In genomic region chr4:39526810-39527295, GRCh38 we compare ENCODE assay signal across 8 cellular contexts.
A peak's percentile ranks its signal among the peaks of the same experiment; 100 is the strongest.
DNase-seq lines count a peak whose midpoint lies in the region; ATAC-seq and TF ChIP-seq lines count a peak whose summit lies in the region.

No MANE protein-coding gene starts in this region.

- TF ChIP-seq CTCF in KMS-11 (conservative IDR thresholded peaks at IDR 0.05; ENCODE audit: low read depth, low read length): no peak

- ATAC-seq in HG03097 (IDR thresholded peaks at IDR 0.05; ENCODE audit: low FRiP score, unreplicated experiment): no peak

- DNase-seq in activated CD4-positive, alpha-beta T cell treated with anti-CD3 and anti-CD28 coated beads for 48 hours: peak; percentile 51
- no peak for DNase-seq in activated CD4-positive, alpha-beta T cell treated with anti-CD3 and anti-CD28 coated beads, Interleukin-2, amount 50 U/mL, for 4 hours
- peak; percentile 25 for DNase-seq in activated naive CD4-positive, alpha-beta T cell treated with anti-CD3 and anti-CD28 coated beads, Interleukin-2, amount 50 U/mL, for 16 hours
- DNase-seq in stimulated activated CD4-positive, alpha-beta T cell treated with anti-CD3 and anti-CD28 coated beads, Interleukin-4, amount 100 ng/mL, for 1 hour: peak; percentile 20
- no peak for DNase-seq in NCI-H524 treated with DMSO at 0.1 percent for 48 hours (lab: John Stamatoyannopoulos, UW)

- peak overlapping the region; percentile 74 for H3K9ac ChIP-seq in KMS-11

- peaks cover 4% of the 10 kb centered on the region for H3K4me1 ChIP-seq in KMS-11 (ENCODE audit: low read depth, poor library complexity, severe bottlenecking)

- 0 out of 2 replicates have a peak, but pooled peaks cover 5% of the 10 kb centered on the region for H3K79me2 ChIP-seq in KMS-11 (ENCODE audit: insufficient read depth, low read depth)

- H3K27ac ChIP-seq in KMS-11: no peak overlapping the region; the same call in 1 of the 2 replicates

- no peaks in the 10 kb centered on the region for H3K27me3 ChIP-seq in KMS-11 (ENCODE audit: insufficient read depth, low read depth)

- no peaks in the 10 kb centered on the region for H3K36me3 ChIP-seq in KMS-11 (ENCODE audit: insufficient read depth)

- H3K9me3 ChIP-seq in iPS-18c (ENCODE audit: control insufficient read depth, insufficient read depth, low read length): peaks cover 15% of the 10 kb centered on the region

- H3K4me3 ChIP-seq in KMS-11 (IDR thresholded peaks at IDR 0.05; ENCODE audit: insufficient read depth, low read depth, low read length): peak overlapping the region; percentile 58
- H3K4me3 ChIP-seq in iPS-18c (ENCODE audit: insufficient read depth, low read depth, low read length): peak overlapping the region; percentile 94

- H2AFZ ChIP-seq in KMS-11 (ENCODE audit: low read depth): peak overlapping the region; percentile 83

- H4K20me1 ChIP-seq in KMS-11 (ENCODE audit: insufficient read depth): no peaks in the 10 kb centered on the region

- peak overlapping the region; percentile 79 for H3K4me2 ChIP-seq in KMS-11

Comparison
In these comparisons a context has a peak if more than half of its experiments do, and no peak if none do; other contexts are left out.
1. DNase-seq: peak in activated CD4-positive, alpha-beta T cell treated with anti-CD3 and anti-CD28 coated beads for 48 hours (single experiment), activated naive CD4-positive, alpha-beta T cell treated with anti-CD3 and anti-CD28 coated beads, Interleukin-2, amount 50 U/mL, for 16 hours (single experiment) and stimulated activated CD4-positive, alpha-beta T cell treated with anti-CD3 and anti-CD28 coated beads, Interleukin-4, amount 100 ng/mL, for 1 hour (single experiment); none in activated CD4-positive, alpha-beta T cell treated with anti-CD3 and anti-CD28 coated beads, Interleukin-2, amount 50 U/mL, for 4 hours (0 of 2) and NCI-H524 treated with DMSO at 0.1 percent for 48 hours (single experiment).